ENCODE assay signal across 9 cellular contexts in the genomic region with DNA sequence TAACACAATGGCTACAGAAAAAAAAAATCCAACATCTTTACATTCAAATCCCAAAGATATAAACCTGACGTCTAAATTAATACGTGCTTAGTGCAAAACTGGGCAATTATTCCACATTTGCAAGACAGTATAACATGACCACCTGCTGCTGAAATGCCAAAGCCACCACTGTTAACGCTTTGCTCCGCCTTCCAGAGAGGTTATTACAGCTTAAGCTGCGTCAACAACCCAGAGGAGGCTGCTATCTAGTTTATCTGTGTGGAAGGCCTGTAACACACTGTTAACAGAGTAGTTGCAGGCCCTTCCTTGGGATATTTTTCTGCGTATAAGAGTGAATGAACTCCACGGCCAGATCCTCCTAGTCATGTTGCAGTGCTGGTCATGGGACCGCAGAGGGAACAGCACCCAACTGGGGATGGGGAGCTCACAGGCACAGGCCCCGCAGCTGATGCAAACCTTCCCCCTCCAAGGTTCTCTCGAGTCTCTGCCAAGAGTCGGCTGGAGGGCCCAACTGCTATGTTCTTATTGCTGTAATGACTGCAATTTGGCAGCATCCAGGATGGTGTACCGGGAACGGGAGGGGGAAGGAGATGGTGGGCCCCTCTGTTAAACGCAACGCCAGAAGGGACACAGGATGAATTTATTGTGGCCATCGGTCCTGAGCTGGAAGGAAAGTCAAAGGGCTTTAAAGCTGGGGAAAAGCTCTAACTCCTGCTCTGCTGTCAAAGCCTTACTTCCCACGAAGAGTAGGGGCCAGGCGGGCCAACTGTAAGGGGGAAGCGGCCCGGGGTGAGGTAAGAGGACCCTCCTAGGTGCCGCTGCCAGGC. TPM values are rescaled to one million over a fixed set of nuclear protein-coding genes. Genes with fewer than 3 reads are reported as not detected.
DNase-seq lines count a peak whose midpoint lies in the region; ATAC-seq, FAIRE-seq and TF ChIP-seq lines count a peak whose summit lies in the region.
"Had no signal": no experiment of that assay in that cellular context is flagged by ENCODE, and none has a peak within 500 bp of the region (broad histone marks: within the 10 kb centered on the region; RNA-seq: fewer than 3 reads in every experiment).

No MANE protein-coding gene starts in this region.

- H3K9me3 ChIP-seq in WERI-Rb-1 (ENCODE audit: severe bottlenecking) (no peaks in the 10 kb centered on the region), HepG2 (ENCODE audit: low read length) (no peaks in the 10 kb centered on the region)

- H3K4me2 ChIP-seq in HepG2 (ENCODE audit: low read depth, low read length) = peak overlapping the region; percentile 87

- H3K4me3 ChIP-seq in WERI-Rb-1 (ENCODE audit: low read depth, low read length) (peak overlapping the region; percentile 87), HepG2 (replicated peaks in 1 of 3; ENCODE audit: insufficient read depth in 1 of 3, low read depth in 2 of 3, low read length in 3 of 3) (peak overlapping the region; percentile 90 to 97 (median 94))

- peaks cover 26% of the 10 kb centered on the region for H3K79me2 ChIP-seq in HepG2 (ENCODE audit: insufficient read depth, low read length)

- ATAC-seq in HG02973 (IDR thresholded peaks at IDR 0.05; ENCODE audit: unreplicated experiment) (peak; percentile 7), HepG2 (peak; percentile 63)

- TF ChIP-seq EP300 in HepG2 (IDR thresholded peaks at IDR 0.05; ENCODE audit: low read depth in 2 of 2, low read length in 2 of 2) (no peak), HepG2 (CRISPR knock-in tag; IDR thresholded peaks at IDR 0.05; ENCODE audit: borderline replicate concordance) (no peak)

- H4K20me1 ChIP-seq in HepG2 (ENCODE audit: insufficient read depth, low read length) = no peaks in the 10 kb centered on the region

- 2% methylated on average over 19 of the region's 21 CpGs for WGBS in HepG2 (ENCODE audit: low lambda C conversion rate)

- CTCF ChIA-PET in HepG2 (lab: Yijun Ruan, JAX; ENCODE audit: low intra/inter-chr PET ratio, low total read pairs) = no interaction called here

- peaks cover 37% of the 10 kb centered on the region for H3K4me1 ChIP-seq in HepG2 (ENCODE audit: insufficient read depth, low read length)

- POLR2A ChIA-PET in HepG2 (lab: Yijun Ruan, JAX) = interaction anchor here (0.7 to 4.0 kb wide), 26 partner anchors 9 to 1477 kb away, joined by 3 to 107 read pairs (median 4); a partner anchor contains a TSS

- intact Hi-C loops in HepG2 (cut with micrococcal nuclease; ENCODE audit: unreplicated experiment) = loop anchor here (1.0 to 5.0 kb wide), 7 partner anchors 9 to 197 kb away; a partner anchor contains a TSS

- no peaks in the 10 kb centered on the region for H3K36me3 ChIP-seq in WERI-Rb-1
- no peaks in the 10 kb centered on the region for H3K36me3 ChIP-seq in HepG2 (replicated peaks in 1 of 2; ENCODE audit: control insufficient read depth in 1 of 2, insufficient read depth in 2 of 2, low read length in 2 of 2)

- peak overlapping the region; percentile 83 for H3K9ac ChIP-seq in HepG2 (ENCODE audit: insufficient read depth, low read depth, low read length)

- peak; percentile 10 to 16 for DNase-seq in activated CD4-positive, alpha-beta T cell treated with anti-CD3 and anti-CD28 coated beads for 24 hours (ENCODE audit: low read depth in 2 of 2)
- no peak for DNase-seq in activated CD4-positive, alpha-beta T cell treated with anti-CD3 and anti-CD28 coated beads for 1 hour
- DNase-seq in NCI-H2107 (lab: John Stamatoyannopoulos, UW) (peak; percentile 32), WERI-Rb-1 (peak; percentile 51), HepG2 (ENCODE audit: low spot score) (peak; percentile 54)
- DNase-seq in stimulated activated CD4-positive, alpha-beta T cell treated with anti-CD3 and anti-CD28 coated beads, Interleukin-4, amount 100 ng/mL, for 48 hours (ENCODE audit: low read depth in 2 of 2) = peak; percentile 23 to 33

- in situ Hi-C loops in HepG2 (cut with HindIII; ENCODE audit: extremely low pct_ligation_motif_present, low pct_unique_long_range_greater_than_20kb) = loop anchor here (5.0 kb wide), 1 partner anchor 163 kb away; no protein-coding TSS in a partner anchor

- TF ChIP-seq POLR2A in HepG2 (IDR thresholded peaks at IDR 0.05; ENCODE audit: insufficient read depth in 1 of 2, low read depth in 2 of 2, low read length in 2 of 2) = peak in 1 of 2 experiments; percentile 37

- H2AFZ ChIP-seq in HepG2 (ENCODE audit: low read length) = peak overlapping the region; percentile 89

- no peak for TF ChIP-seq CTCF in WERI-Rb-1 (IDR thresholded peaks at IDR 0.05; ENCODE audit: low read depth, low read length)
- peak; percentile 26; the same call in 1 of the 2 replicates for TF ChIP-seq CTCF in HepG2 (CRISPR knock-in tag; IDR thresholded peaks at IDR 0.05)

- no peak for TF ChIP-seq RAD21 in HepG2 (CRISPR knock-in tag; IDR thresholded peaks at IDR 0.05)

- peak overlapping the region; percentile 3; the same call in 1 of the 2 replicates for H3K27ac ChIP-seq in WERI-Rb-1
- H3K27ac ChIP-seq in cingulate gyrus (ENCODE audit: low read depth, low read length) = peak overlapping the region; percentile 97
- peak overlapping the region; percentile 88 for H3K27ac ChIP-seq in HepG2 (ENCODE audit: extremely low read length, insufficient read depth, low read length)

- BruUV-seq in HepG2 (replicated peaks; lab: Mats Ljungman, UMichigan) = TSS peak; percentile 88

- H3K27me3 ChIP-seq in WERI-Rb-1 (ENCODE audit: insufficient read depth, low read depth, severe bottlenecking) = peaks cover 5% of the 10 kb centered on the region
- H3K27me3 ChIP-seq in HepG2 (ENCODE audit: control insufficient read depth in 1 of 2, insufficient read depth in 2 of 2, low read length in 2 of 2) = no peaks in the 10 kb centered on the region; a peak in 2 of 5 replicates

- FAIRE-seq in HepG2 (lab: Jason Lieb, UNC) = no peak
- FAIRE-seq: G401.6 had no signal

TF ChIP-seq in HepG2, 621 proteins besides CTCF, POLR2A, EP300 and RAD21 (continues in another document):
- TF ChIP-seq KLF12 (CRISPR knock-in tag; IDR thresholded peaks at IDR 0.05; ENCODE audit: borderline replicate concordance) = no peak
- no peak for TF ChIP-seq ZNF674 (CRISPR knock-in tag; IDR thresholded peaks at IDR 0.05; ENCODE audit: low read depth)

RNA-seq across cellular contexts. Expression of a gene that starts 1.0 kb away (rescaled TPM):
- 13.6 and 24.3 TPM in 2 replicates for total RNA-seq in HepG2 (2016; rRNA removed; fragmentation: Illumina TruSeq; extraction: Trizol)
- total RNA-seq in HepG2 (2016; cell fraction: cytosol; rRNA removed; fragmentation: Illumina TruSeq; extraction: Trizol; ENCODE audit: low read depth) = 2.1 and 2.2 TPM in 2 replicates
- total RNA-seq in HepG2 (2016; cell fraction: insoluble cytoplasmic fraction; rRNA removed; fragmentation: Illumina TruSeq; extraction: Trizol) = 14.1 and 25.5 TPM in 2 replicates
- total RNA-seq in HepG2 (2016; cell fraction: membrane; rRNA removed; fragmentation: Illumina TruSeq; extraction: Trizol) = 5.1 and 5.6 TPM in 2 replicates
- total RNA-seq in HepG2 (2016; cell fraction: nucleus; rRNA removed; fragmentation: Illumina TruSeq; extraction: Trizol) = 15.2 and 17.1 TPM in 2 replicates
- 18.7 and 20.8 TPM in 2 replicates for polyA plus RNA-seq in HepG2 (2011; rRNA removed)
- 14.9 and 15.1 TPM in 2 replicates for polyA plus RNA-seq in HepG2 (2011; cell fraction: cytosol; rRNA removed)
- polyA plus RNA-seq in HepG2 (2011; cell fraction: nucleus; rRNA removed) = 10.3 and 11.5 TPM in 2 replicates
- 12.9 and 15.2 TPM in 2 replicates for polyA plus RNA-seq in HepG2 (2012)
- 0.77 and 0.88 TPM in 2 replicates for polyA plus RNA-seq in HepG2 (2016; cell fraction: cytosol; fragmentation: Illumina TruSeq; extraction: Trizol; ENCODE audit: low read depth)
- 18.7 and 19.3 TPM in 2 replicates for polyA plus RNA-seq in HepG2 (2016; cell fraction: insoluble cytoplasmic fraction; fragmentation: Illumina TruSeq; extraction: Trizol; ENCODE audit: low read depth)
- polyA plus RNA-seq in HepG2 (2016; cell fraction: membrane; fragmentation: Illumina TruSeq; extraction: Trizol; ENCODE audit: low read depth) = 3.2 and 3.7 TPM in 2 replicates
- polyA plus RNA-seq in HepG2 (2016; cell fraction: nucleus; fragmentation: Illumina TruSeq; extraction: Trizol; ENCODE audit: insufficient read depth, low read depth) = 21.0 and 23.4 TPM in 2 replicates
- polyA minus RNA-seq in HepG2 (2011; rRNA and poly(A)+ RNA removed; ENCODE audit: low replicate concordance) = 42.4 and 115 TPM in 2 replicates
- polyA minus RNA-seq in HepG2 (2011; cell fraction: cytosol; rRNA and poly(A)+ RNA removed) = 19.9 and 21.1 TPM in 2 replicates
- 29.4 and 39.5 TPM in 2 replicates for polyA minus RNA-seq in HepG2 (2011; cell fraction: nucleus; rRNA and poly(A)+ RNA removed)

RNA-seq across cellular contexts. Expression of a gene that starts 40.4 kb away (rescaled TPM):
- total RNA-seq in HepG2 (2016; rRNA removed; fragmentation: Illumina TruSeq; extraction: Trizol) = 0.04 TPM in 1 of 2 replicates, not detected in the other
- not detected in 2 replicates for total RNA-seq in HepG2 (2016; cell fraction: cytosol; rRNA removed; fragmentation: Illumina TruSeq; extraction: Trizol; ENCODE audit: low read depth)
- 0.04 and 0.07 TPM in 2 replicates for total RNA-seq in HepG2 (2016; cell fraction: insoluble cytoplasmic fraction; rRNA removed; fragmentation: Illumina TruSeq; extraction: Trizol)
- 0.07 and 0.09 TPM in 2 replicates for total RNA-seq in HepG2 (2016; cell fraction: membrane; rRNA removed; fragmentation: Illumina TruSeq; extraction: Trizol)
- total RNA-seq in HepG2 (2016; cell fraction: nucleus; rRNA removed; fragmentation: Illumina TruSeq; extraction: Trizol) = not detected in 2 replicates
- polyA plus RNA-seq in HepG2 (2011; rRNA removed) = 0.04 and 0.05 TPM in 2 replicates
- 0.01 and 0.03 TPM in 2 replicates for polyA plus RNA-seq in HepG2 (2011; cell fraction: cytosol; rRNA removed)
- polyA plus RNA-seq in HepG2 (2011; cell fraction: nucleus; rRNA removed) = 0.07 TPM in 1 of 2 replicates, not detected in the other
- not detected in 2 replicates for polyA plus RNA-seq in HepG2 (2012)
- 0.05 and 0.09 TPM in 2 replicates for polyA plus RNA-seq in HepG2 (2016; cell fraction: cytosol; fragmentation: Illumina TruSeq; extraction: Trizol; ENCODE audit: low read depth)
- 0.12 TPM in 1 of 2 replicates, not detected in the other for polyA plus RNA-seq in HepG2 (2016; cell fraction: insoluble cytoplasmic fraction; fragmentation: Illumina TruSeq; extraction: Trizol; ENCODE audit: low read depth)
- 0.06 TPM in 1 of 2 replicates, not detected in the other for polyA plus RNA-seq in HepG2 (2016; cell fraction: membrane; fragmentation: Illumina TruSeq; extraction: Trizol; ENCODE audit: low read depth)
- polyA plus RNA-seq in HepG2 (2016; cell fraction: nucleus; fragmentation: Illumina TruSeq; extraction: Trizol; ENCODE audit: insufficient read depth, low read depth) = not detected in 2 replicates
- polyA minus RNA-seq in HepG2 (2011; rRNA and poly(A)+ RNA removed; ENCODE audit: low replicate concordance) = 0.37 TPM in 1 of 2 replicates, not detected in the other
- not detected in 2 replicates for polyA minus RNA-seq in HepG2 (2011; cell fraction: cytosol; rRNA and poly(A)+ RNA removed)
- polyA minus RNA-seq in HepG2 (2011; cell fraction: nucleus; rRNA and poly(A)+ RNA removed) = not detected in 2 replicates

Comparison
In these comparisons a context has a peak if more than half of its experiments do, and no peak if none do; other contexts are left out.
1. H3K27ac ChIP-seq: peak in every context shown above with its lines; median percentile 97 in cingulate gyrus; 88 in HepG2; 3 in WERI-Rb-1.